8 cellular contexts compared by ENCODE assay signal in genomic region chr7:28956608-28957063, GRCh38. TPM values are rescaled to one million over a fixed set of nuclear protein-coding genes. Genes with fewer than 3 reads are reported as not detected.
DNase-seq lines count a peak whose midpoint lies in the region; ATAC-seq, FAIRE-seq and TF ChIP-seq lines count a peak whose summit lies in the region.

No MANE protein-coding gene starts in this region.

- H3K27ac ChIP-seq in A549 (peak overlapping the region in 1 of 2 experiments; percentile 54; a peak in 2 of 6 replicates), ectodermal cell (ENCODE audit: insufficient read depth, low read depth, low read length, poor library complexity, severe bottlenecking) (no peak overlapping the region), liver (ENCODE audit: low read depth in 1 of 2, low read length in 2 of 2) (no peak overlapping the region), substantia nigra (ENCODE audit: low read depth, low read length, poor library complexity, severe bottlenecking) (no peak overlapping the region)

- H3K27me3 ChIP-seq in ectodermal cell (ENCODE audit: control insufficient read depth, insufficient read depth, low read length, poor library complexity, severe bottlenecking) = peaks cover 40% of the 10 kb centered on the region
- peaks cover 0 to 3% (median 0%) of the 10 kb centered on the region in 4 donors for H3K27me3 ChIP-seq in liver (ENCODE audit: control insufficient read depth in 4 of 4, insufficient read depth in 4 of 4, low read length in 3 of 4)

- no peak for FAIRE-seq in A549 (lab: Jason Lieb, UNC)

- peak overlapping the region; percentile 96 for H3K4me2 ChIP-seq in A549

- TF ChIP-seq CTCF in A549 (IDR thresholded peaks at IDR 0.05) = 0 out of 3 replicates have a peak, but pooled peaks have one; percentile 6
- peak; percentile 20; the same call in 1 of the 2 replicates for TF ChIP-seq CTCF in GM12875 (IDR thresholded peaks at IDR 0.05; ENCODE audit: borderline replicate concordance, insufficient read depth, low read depth, low read length)
- peak; percentile 40 for TF ChIP-seq CTCF in liver (IDR thresholded peaks at IDR 0.05; ENCODE audit: low read depth, low read length, missing input control)

- H3K4me3 ChIP-seq in A549 (peak overlapping the region; percentile 47), GM12875 (ENCODE audit: low read depth, low read length) (no peak overlapping the region), ectodermal cell (ENCODE audit: insufficient read depth, low read depth, low read length) (peak overlapping the region; percentile 52), liver (ENCODE audit: low read depth in 1 of 3, low read length in 3 of 3) (peak overlapping the region in 2 of 3 donors; percentile 22 to 61)

- H3K4me1 ChIP-seq in A549 (peaks cover 4% of the 10 kb centered on the region; the same call in 2 of the 3 replicates), ectodermal cell (ENCODE audit: control insufficient read depth, insufficient read depth, low read length) (peaks cover 11% of the 10 kb centered on the region), liver (ENCODE audit: control insufficient read depth in 4 of 4, insufficient read depth in 4 of 4, low read length in 3 of 4) (peaks cover 12 to 30% (median 22%) of the 10 kb centered on the region in 4 donors)

- ATAC-seq in A549 (peak; percentile 41 to 76), HG03432 (IDR thresholded peaks at IDR 0.05; ENCODE audit: unreplicated experiment) (no peak)

- no peak overlapping the region for H3K9ac ChIP-seq in liver (ENCODE audit: low read depth in 1 of 2, low read length in 2 of 2)

- 0% methylated on average over 1 of the region's 39 CpGs for WGBS in A549 (ENCODE audit: missing lambda C conversion rate)
- WGBS in ectodermal cell, 2 experiments = 1% methylated on average over 39 of the region's 39 CpGs
- WGBS in liver = 1% methylated on average over 39 of the region's 39 CpGs

- no peaks in the 10 kb centered on the region for H3K36me3 ChIP-seq in ectodermal cell (ENCODE audit: control insufficient read depth, insufficient read depth, low read length)
- no peaks in the 10 kb centered on the region for H3K36me3 ChIP-seq in liver (ENCODE audit: control insufficient read depth in 4 of 4, insufficient read depth in 3 of 4, low read depth in 1 of 4, low read length in 3 of 4)

- DNase-seq in A549 (ENCODE audit: low read depth in 1 of 2, low spot score in 1 of 2) (peak; percentile 33 to 38), NOMO-1 (lab: John Stamatoyannopoulos, UW; ENCODE audit: unreplicated experiment in 2 of 2) (peak; percentile 53 to 65), substantia nigra (lab: John Stamatoyannopoulos, UW) (peak in 26 of 49 donors; percentile 7 to 62 (median 40)), GM19240 (ENCODE audit: insufficient read length, low spot score) (no peak)

- CTCF ChIA-PET in A549 (lab: Yijun Ruan, JAX) = interaction anchor here (0.6 to 5.1 kb wide), 14 partner anchors 8 to 453 kb away, joined by 3 to 40 read pairs (median 6); no protein-coding TSS in a partner anchor

- TF ChIP-seq RAD21 in A549 (conservative IDR thresholded peaks at IDR 0.05 in 1 of 2, IDR thresholded peaks at IDR 0.05 in 1 of 2) = peak in 1 of 2 experiments; percentile 26; a peak in 2 of 5 replicates
- TF ChIP-seq RAD21 in liver (IDR thresholded peaks at IDR 0.05) = peak; percentile 48 to 73

- H3K9me3 ChIP-seq in A549 (no peaks in the 10 kb centered on the region), ectodermal cell (ENCODE audit: control insufficient read depth, low read length) (no peaks in the 10 kb centered on the region), liver (ENCODE audit: control insufficient read depth in 4 of 4, low read length in 3 of 4) (peaks cover 0 to 14% (median 0%) of the 10 kb centered on the region in 4 donors)

- no peak for TF ChIP-seq POLR2A in A549 (IDR thresholded peaks at IDR 0.05; ENCODE audit: low read length)

- POLR2A ChIA-PET in A549 (lab: Yijun Ruan, JAX) = interaction anchor here (0.6 kb wide), 1 partner anchor 23 kb away, joined by 6 read pairs; no protein-coding TSS in a partner anchor

- TF ChIP-seq EP300 in A549 (IDR thresholded peaks at IDR 0.05) = no peak

TF ChIP-seq in A549, 52 proteins besides CTCF, POLR2A, EP300 and RAD21:
- TF ChIP-seq SMC3 (IDR thresholded peaks at IDR 0.05) (peak; percentile 27; the same call in 2 of the 3 replicates), NR3C1 (IDR thresholded peaks at IDR 0.05) (no peak), MAZ (IDR thresholded peaks at IDR 0.05; ENCODE audit: borderline replicate concordance, low read depth, low read length) (no peak)

TF ChIP-seq in liver, 16 proteins besides CTCF, POLR2A, EP300 and RAD21:
- TF ChIP-seq FOXA2 (IDR thresholded peaks at IDR 0.05) = no peak
- TF ChIP-seq YY1 (IDR thresholded peaks at IDR 0.05) = peak; percentile 51
- TF ChIP-seq EGR1 (IDR thresholded peaks at IDR 0.05; ENCODE audit: low read depth in 2 of 2) = no peak

RNA-seq across cellular contexts. Expression of gene TRIL, which starts 1.5 kb away (rescaled TPM):
- polyA plus RNA-seq in A549 (2011; rRNA removed) = not detected in 2 replicates
- polyA plus RNA-seq in A549 (2012; cell fraction: cytosol; rRNA removed) = not detected in 2 replicates
- polyA plus RNA-seq in A549 (2012; cell fraction: nucleus; rRNA removed) = not detected in 2 replicates
- not detected in 3 replicates for polyA plus RNA-seq in A549 (2017; fragmentation: RNase III; extraction: RNeasy Plus Mini Kit Qiagen cat#74134 plus additional on column Dnase treatment)
- not detected in 2 replicates for polyA minus RNA-seq in A549 (2011; rRNA and poly(A)+ RNA removed)
- 17.8 TPM for polyA plus RNA-seq in ectodermal cell (2013, experiment 1 of 4)
- polyA plus RNA-seq in ectodermal cell (2013, experiment 2 of 4) = 21.9 TPM
- polyA plus RNA-seq in ectodermal cell (2013, experiment 3 of 4) = 15.8 TPM
- 19.0 TPM for polyA plus RNA-seq in ectodermal cell (2013, experiment 4 of 4)
- under 1 TPM; 0.47 to 0.67 TPM for total RNA-seq in liver
- under 1 TPM; 0.06 to 0.23 TPM for polyA plus RNA-seq in liver
